In genomic region chr7:153564391-153564790, GRCh38 we compare ENCODE assay signal across 23 cellular contexts.
"Had no signal": no experiment of that assay in that cellular context is flagged by ENCODE, and none has a peak within 500 bp of the region (broad histone marks: within the 10 kb centered on the region; RNA-seq: fewer than 3 reads in every experiment).

No MANE protein-coding gene starts in this region.

- H3K36me3 ChIP-seq: esophagus squamous epithelium, gastrocnemius medialis, heart right ventricle, left lung, lower lobe of right lung had no signal

- H3K9me3 ChIP-seq: gastrocnemius medialis, lower lobe of right lung had no signal

- H3K4me1 ChIP-seq: esophagus squamous epithelium, gastrocnemius medialis, heart right ventricle, left lung, lower lobe of right lung had no signal

- H3K27ac ChIP-seq: epithelial cell of prostate, esophagus squamous epithelium, gastrocnemius medialis, heart right ventricle, left lung, lower lobe of right lung had no signal

- H3K4me3 ChIP-seq: esophagus squamous epithelium, gastrocnemius medialis, heart right ventricle, left lung, lower lobe of right lung, mucosa of descending colon had no signal

- ATAC-seq: effector memory CD8-positive, alpha-beta T cell; esophagus mucosa; gastrocnemius medialis; heart right ventricle; left cardiac atrium; left lung; lower lobe of right lung; mucosa of descending colon; naive thymus-derived CD8-positive, alpha-beta T cell had no signal

- H3K27me3 ChIP-seq: esophagus squamous epithelium, gastrocnemius medialis, left lung had no signal

- DNase-seq: cortex of kidney; effector CD8-positive, alpha-beta T cell; effector memory CD8-positive, alpha-beta T cell; endodermal cell; erythroblast; esophagus squamous epithelium; foreskin fibroblast; foreskin melanocyte; gastrocnemius medialis; glutamatergic neuron; head of caudate nucleus; heart right ventricle; hippocampal formation; left cardiac atrium; left lung; left ventricle myocardium superior; lower lobe of right lung; mesenchymal stem cell; mucosa of descending colon; naive B cell; naive thymus-derived CD8-positive, alpha-beta T cell had no signal
